1 cellular context compared by ENCODE assay signal in genomic region chr18:44627245-44627644, GRCh38.
TF ChIP-seq lines count a peak whose summit lies in the region.

No MANE protein-coding gene starts in this region.

TF ChIP-seq in WTC11, 78 proteins besides CTCF, POLR2A, EP300 and RAD21 (continued from another document):
- TF ChIP-seq STAT6 (CRISPR knock-in tag; conservative IDR thresholded peaks at IDR 0.05; ENCODE audit: low read depth), result no peak
- no peak for TF ChIP-seq OVOL2 (CRISPR knock-in tag; IDR thresholded peaks at IDR 0.05; ENCODE audit: borderline replicate concordance)
- no peak for TF ChIP-seq PREB (CRISPR knock-in tag; IDR thresholded peaks at IDR 0.05; ENCODE audit: borderline replicate concordance)
- no peak for TF ChIP-seq ETV6 (CRISPR knock-in tag; IDR thresholded peaks at IDR 0.05)
- no peak for TF ChIP-seq CREM (CRISPR knock-in tag; IDR thresholded peaks at IDR 0.05)
- no peak for TF ChIP-seq NR1H2 (CRISPR knock-in tag; IDR thresholded peaks at IDR 0.05)
- no peak for TF ChIP-seq SMAD3 (CRISPR knock-in tag; IDR thresholded peaks at IDR 0.05; ENCODE audit: borderline replicate concordance)
- TF ChIP-seq CREB1 (CRISPR knock-in tag; IDR thresholded peaks at IDR 0.05), result no peak
- TF ChIP-seq PRDM15 (CRISPR knock-in tag; IDR thresholded peaks at IDR 0.05), result no peak
- TF ChIP-seq, protein P1, sequence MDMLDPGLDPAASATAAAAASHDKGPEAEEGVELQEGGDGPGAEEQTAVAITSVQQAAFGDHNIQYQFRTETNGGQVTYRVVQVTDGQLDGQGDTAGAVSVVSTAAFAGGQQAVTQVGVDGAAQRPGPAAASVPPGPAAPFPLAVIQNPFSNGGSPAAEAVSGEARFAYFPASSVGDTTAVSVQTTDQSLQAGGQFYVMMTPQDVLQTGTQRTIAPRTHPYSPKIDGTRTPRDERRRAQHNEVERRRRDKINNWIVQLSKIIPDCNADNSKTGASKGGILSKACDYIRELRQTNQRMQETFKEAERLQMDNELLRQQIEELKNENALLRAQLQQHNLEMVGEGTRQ (CRISPR knock-in tag; IDR thresholded peaks at IDR 0.05), result no peak
